8 cellular contexts compared by ENCODE assay signal in the genomic region with DNA sequence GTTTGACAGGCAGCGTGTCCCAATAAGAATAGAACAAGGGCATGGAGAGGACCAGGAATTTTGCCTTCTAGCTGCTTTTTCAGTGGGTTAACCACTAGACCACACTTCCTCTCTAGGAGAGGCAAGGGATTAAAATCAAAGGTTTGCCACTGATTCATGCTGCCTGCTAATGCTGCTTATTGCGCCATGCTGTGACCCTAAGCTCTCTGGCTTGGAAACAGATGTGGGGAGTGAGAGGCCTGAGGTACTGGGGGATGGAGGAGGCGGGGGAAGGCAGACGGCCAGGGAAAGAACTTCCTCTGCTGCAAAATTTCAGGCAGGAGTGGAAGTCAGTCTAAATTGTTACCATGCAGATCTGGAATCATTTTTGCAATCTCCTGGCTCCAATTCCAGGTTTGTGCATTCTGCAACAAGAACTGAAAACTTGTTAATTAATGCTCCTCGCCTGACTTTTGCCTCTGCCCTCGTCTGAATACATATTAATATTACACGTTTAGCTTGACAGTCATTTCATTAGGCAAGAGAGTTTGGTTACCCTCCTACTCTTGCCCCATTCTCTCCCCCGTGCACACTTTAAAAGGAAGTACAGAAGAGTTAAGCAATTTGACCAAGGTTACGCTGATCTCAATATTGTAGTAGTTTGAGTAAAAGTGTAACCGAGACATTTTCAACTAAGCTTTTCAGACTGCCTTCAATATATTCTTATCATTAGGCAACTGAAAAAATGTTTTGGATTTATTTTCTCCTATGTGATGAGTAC.
DNase-seq lines count a peak whose midpoint lies in the region; ATAC-seq, FAIRE-seq and TF ChIP-seq lines count a peak whose summit lies in the region.

No MANE protein-coding gene starts in this region.

- peak; percentile 72 for FAIRE-seq in RCC 7860 (lab: Jason Lieb, UNC)
- FAIRE-seq in frontal cortex (lab: Jason Lieb, UNC), result no peak

- WGBS in esophagus muscularis mucosa, result 40% methylated on average over 9 of the region's 10 CpGs

- TF ChIP-seq POLR2A in esophagus muscularis mucosa (IDR thresholded peaks at IDR 0.05; ENCODE audit: low read depth), result no peak

- H2AFZ ChIP-seq in neuron (ENCODE audit: low read depth, low read length), result peak overlapping the region; percentile 70

- H3K27ac ChIP-seq in esophagus muscularis mucosa (replicated peaks in 1 of 4), result peak overlapping the region; percentile 73 to 85 (median 81)

- peak overlapping the region; percentile 31 to 45 (median 36) for H3K4me3 ChIP-seq in esophagus muscularis mucosa
- H3K4me3 ChIP-seq in neuron (ENCODE audit: low read length), result peak overlapping the region; percentile 68

- H3K4me1 ChIP-seq in esophagus muscularis mucosa, result peaks cover 17 to 37% (median 27%) of the 10 kb centered on the region in 4 donors
- peaks cover 23% of the 10 kb centered on the region for H3K4me1 ChIP-seq in neuron (ENCODE audit: insufficient read depth, low read length)

- H3K36me3 ChIP-seq in esophagus muscularis mucosa, result no peaks in the 10 kb centered on the region
- no peaks in the 10 kb centered on the region for H3K36me3 ChIP-seq in neuron (ENCODE audit: insufficient read depth, low read length)

- no peak for TF ChIP-seq EP300 in esophagus muscularis mucosa (IDR thresholded peaks at IDR 0.05)

- intact Hi-C loops in esophagus muscularis mucosa (cut with DNase I), result loop anchor here (5.0 to 10.0 kb wide), 2 partner anchors 59 to 126 kb away; no protein-coding TSS in a partner anchor

- DNase-seq in EH (ENCODE audit: low read depth) (peak; percentile 95), RCC 7860 (ENCODE audit: low spot score) (peak; percentile 80), esophagus muscularis mucosa (ENCODE audit: extremely low spot score) (peak; percentile 96), frontal cortex (ENCODE audit: low spot score in 2 of 2) (no peak), DMS79 (lab: John Stamatoyannopoulos, UW) (no peak)

- TF ChIP-seq CTCF in esophagus muscularis mucosa (IDR thresholded peaks at IDR 0.05), result no peak

- H3K27me3 ChIP-seq in esophagus muscularis mucosa (no peaks in the 10 kb centered on the region), neuron (ENCODE audit: insufficient read depth, low read length) (no peaks in the 10 kb centered on the region)

- ATAC-seq in HG02610 (IDR thresholded peaks at IDR 0.05; ENCODE audit: unreplicated experiment) (peak; percentile 63), HG03135 (IDR thresholded peaks at IDR 0.05; ENCODE audit: unreplicated experiment) (no peak)

- H3K9me3 ChIP-seq in esophagus muscularis mucosa (no peaks in the 10 kb centered on the region), neuron (ENCODE audit: low read length) (no peaks in the 10 kb centered on the region)

Comparison
In these comparisons a context has a peak if more than half of its experiments do, and no peak if none do; other contexts are left out.
1. DNase-seq: peak in EH (single experiment), RCC 7860 (single experiment) and esophagus muscularis mucosa (single experiment); none in frontal cortex (0 of 2) and DMS79 (single experiment).